ENCODE assay signal across 8 cellular contexts in the genomic region with DNA sequence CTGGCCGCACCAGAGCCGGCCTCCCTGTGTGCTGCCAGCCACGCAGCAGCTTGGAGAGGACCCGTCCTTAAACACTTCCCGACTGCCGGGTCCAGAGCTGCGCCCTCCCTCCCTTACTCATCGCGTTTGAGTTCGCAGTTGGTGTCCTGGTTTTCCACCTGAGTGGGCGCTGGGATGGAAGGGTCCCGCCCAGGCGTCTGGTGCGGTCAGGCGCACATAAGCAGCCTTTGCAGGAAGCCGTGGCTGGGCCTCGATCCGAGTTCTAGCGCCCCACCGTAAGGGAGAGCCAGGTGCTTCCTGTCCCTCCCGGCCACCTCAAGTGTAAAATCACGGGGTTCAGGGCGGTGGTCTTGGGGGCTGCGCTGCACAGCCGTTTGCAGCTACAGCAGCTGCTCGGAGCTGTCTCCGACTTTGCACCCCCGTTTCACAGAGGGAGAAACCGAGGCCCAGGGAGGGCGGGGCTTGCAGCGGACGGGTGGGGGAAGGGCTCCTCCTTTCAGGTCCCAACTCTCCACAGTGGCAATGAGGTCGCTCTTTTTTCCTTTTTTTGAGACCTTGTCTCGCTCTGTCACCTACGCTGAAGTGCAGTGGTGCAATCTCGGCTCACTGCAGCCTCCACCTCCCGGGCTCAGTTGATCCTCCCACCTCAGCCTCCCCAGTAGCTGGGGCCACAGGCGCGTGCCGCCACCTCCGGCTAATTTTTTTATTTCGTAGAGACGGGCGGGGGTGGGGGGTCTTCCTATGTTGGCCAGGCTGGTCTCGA. TPM values are rescaled to one million over a fixed set of nuclear protein-coding genes. Genes with fewer than 3 reads are reported as not detected.
DNase-seq lines count a peak whose midpoint lies in the region; ATAC-seq and TF ChIP-seq lines count a peak whose summit lies in the region.

No MANE protein-coding gene starts in this region.

- peaks cover 3% of the 10 kb centered on the region for H3K27me3 Mint-ChIP-seq in type B pancreatic cell

- peak overlapping the region; percentile 54 for H3K4me3 Mint-ChIP-seq in type B pancreatic cell

- peak overlapping the region in 11 of 12 donors; percentile 33 to 78 (median 62) for H3K4me3 ChIP-seq in heart left ventricle

- peaks cover 3% of the 10 kb centered on the region for H3K36me3 Mint-ChIP-seq in type B pancreatic cell

- no peaks in the 10 kb centered on the region for H3K9me3 Mint-ChIP-seq in type B pancreatic cell

- no peak for ATAC-seq in heart left ventricle
- no peak for ATAC-seq in Right ventricle myocardium inferior
- no peak for ATAC-seq in HG03571 (IDR thresholded peaks at IDR 0.05; ENCODE audit: unreplicated experiment)
- no peak for ATAC-seq in HG02759 (IDR thresholded peaks at IDR 0.05; ENCODE audit: unreplicated experiment)

- H3K4me1 ChIP-seq in heart left ventricle: peaks cover 0 to 29% (median 13%) of the 10 kb centered on the region in 12 donors

- H3K4me1 Mint-ChIP-seq in type B pancreatic cell (ENCODE audit: unreplicated experiment): peaks cover 9% of the 10 kb centered on the region

- intact Hi-C loops in heart left ventricle (cut with DNase I) (no loop called here), Right ventricle myocardium inferior (cut with DNase I) (no loop called here)

- WGBS in heart left ventricle, 4 donors: 57 to 75% (median 62%) methylated on average over 41 to 45 of the region's 45 CpGs

- H3K9me3 ChIP-seq in heart left ventricle: no peaks in the 10 kb centered on the region

- no peak for TF ChIP-seq POLR2A in heart left ventricle (IDR thresholded peaks at IDR 0.05)

- TF ChIP-seq CTCF in heart left ventricle (IDR thresholded peaks at IDR 0.05) (no peak), type B pancreatic cell (conservative IDR thresholded peaks at IDR 0.05) (no peak)

- no peak overlapping the region for H3K27ac ChIP-seq in heart left ventricle

- peaks cover 0 to 18% (median 0%) of the 10 kb centered on the region in 9 donors for H3K27me3 ChIP-seq in heart left ventricle

- H3K36me3 ChIP-seq in heart left ventricle: peaks cover 0 to 4% (median 0%) of the 10 kb centered on the region in 9 donors

- DNase-seq in heart left ventricle (no peak), Right ventricle myocardium inferior (ENCODE audit: missing footprints) (no peak), kidney glomerular epithelial cell (lab: John Stamatoyannopoulos, UW) (peak; percentile 63), type B pancreatic cell (ENCODE audit: extremely low spot score, unreplicated experiment) (no peak), NCI-H345 (lab: John Stamatoyannopoulos, UW) (no peak)
- DNase-seq in activated T-cell treated with anti-CD3 and anti-CD28 coated beads, Interleukin-2, amount 50 U/mL, for 48 hours: peak; percentile 31 to 39

- H3K27ac Mint-ChIP-seq in type B pancreatic cell: peak overlapping the region; percentile 39

RNA-seq across cellular contexts. Expression of gene LRCOL1, which starts 51.3 kb away (rescaled TPM):
- total RNA-seq in heart left ventricle (not detected), Right ventricle myocardium inferior (not detected), type B pancreatic cell (ENCODE audit: low replicate concordance) (not detected in 2 replicates)
- polyA plus RNA-seq in heart left ventricle: not detected

RNA-seq across cellular contexts. Expression of gene P2RX2, which starts 59.5 kb away (rescaled TPM):
- not detected for total RNA-seq in heart left ventricle
- not detected for polyA plus RNA-seq in heart left ventricle
- not detected for total RNA-seq in Right ventricle myocardium inferior
- total RNA-seq in type B pancreatic cell (ENCODE audit: low replicate concordance): 2.8 and 5.4 TPM in 2 replicates

Comparison
In these comparisons a context has a peak if more than half of its experiments do, and no peak if none do; other contexts are left out.
1. DNase-seq: peak in activated T-cell treated with anti-CD3 and anti-CD28 coated beads, Interleukin-2, amount 50 U/mL, for 48 hours (2 of 2) and kidney glomerular epithelial cell (single experiment); none in heart left ventricle (0 of 5), Right ventricle myocardium inferior (single experiment), type B pancreatic cell (single experiment) and NCI-H345 (single experiment).